In genomic region chr12:120117961-120118709, GRCh38 we compare ENCODE assay signal across 1 cellular context.
TF ChIP-seq lines count a peak whose summit lies in the region.

No MANE protein-coding gene starts in this region.

TF ChIP-seq in K562, 482 proteins besides CTCF, POLR2A, EP300 and RAD21 (continued from another document and continues in another):
- TF ChIP-seq ZNF280A (IDR thresholded peaks at IDR 0.05; ENCODE audit: low read depth, partially characterized antibody), result no peak
- no peak for TF ChIP-seq ZNF512 (tag; IDR thresholded peaks at IDR 0.05)
- TF ChIP-seq NFE2 (IDR thresholded peaks at IDR 0.05; ENCODE audit: low read depth), result peak; percentile 95
- no peak for TF ChIP-seq PATZ1 (CRISPR knock-in tag; IDR thresholded peaks at IDR 0.05; ENCODE audit: borderline replicate concordance)
- TF ChIP-seq NFIX (CRISPR knock-in tag; IDR thresholded peaks at IDR 0.05; ENCODE audit: low read depth), result no peak
- no peak for TF ChIP-seq FOSL1 (tag; conservative IDR thresholded peaks at IDR 0.05)
- TF ChIP-seq CEBPB (tag; IDR thresholded peaks at IDR 0.05), result no peak
- TF ChIP-seq RHOXF2B (CRISPR knock-in tag; conservative IDR thresholded peaks at IDR 0.05), result no peak
- TF ChIP-seq ARID1B (IDR thresholded peaks at IDR 0.05), result 0 out of 2 replicates have a peak, but pooled peaks have one; percentile 10
- TF ChIP-seq SMAD3 (CRISPR knock-in tag; conservative IDR thresholded peaks at IDR 0.05), result no peak
- peak; percentile 97 for TF ChIP-seq C11orf30 (IDR thresholded peaks at IDR 0.05; ENCODE audit: low read depth)
- peak; percentile 99 for TF ChIP-seq ZNF316 (IDR thresholded peaks at IDR 0.05)
- no peak for TF ChIP-seq ZNF696 (CRISPR knock-in tag; conservative IDR thresholded peaks at IDR 0.05)
- TF ChIP-seq ZNF592 (IDR thresholded peaks at IDR 0.05), result 0 out of 2 replicates have a peak, but pooled peaks have one; percentile 37
- TF ChIP-seq MIER1 (IDR thresholded peaks at IDR 0.05; ENCODE audit: low read depth), result no peak
- TF ChIP-seq RBM15 (IDR thresholded peaks at IDR 0.05; ENCODE audit: insufficient read depth, low read length), result no peak
- no peak for TF ChIP-seq ZNF384 (IDR thresholded peaks at IDR 0.05; ENCODE audit: low read depth, low read length)
- no peak for TF ChIP-seq ZNF395 (CRISPR knock-in tag; IDR thresholded peaks at IDR 0.05)
- no peak for TF ChIP-seq ZNF318 (IDR thresholded peaks at IDR 0.05; ENCODE audit: borderline replicate concordance in 1 of 2, low read depth in 1 of 2)
- no peak for TF ChIP-seq RNF219 (CRISPR knock-in tag; IDR thresholded peaks at IDR 0.05)
- no peak for TF ChIP-seq FOXM1 (IDR thresholded peaks at IDR 0.05; ENCODE audit: low read depth)
- TF ChIP-seq FOXM1 (CRISPR knock-in tag; IDR thresholded peaks at IDR 0.05; ENCODE audit: low read depth), result no peak
- TF ChIP-seq SUPT5H (IDR thresholded peaks at IDR 0.05), result no peak
- TF ChIP-seq POLR2G (IDR thresholded peaks at IDR 0.05; ENCODE audit: low read depth, low read length), result no peak
- TF ChIP-seq ZNF75A (CRISPR knock-in tag; IDR thresholded peaks at IDR 0.05), result no peak
- TF ChIP-seq LCOR (CRISPR knock-in tag; IDR thresholded peaks at IDR 0.05), result no peak
- no peak for TF ChIP-seq ZNF561 (CRISPR knock-in tag; conservative IDR thresholded peaks at IDR 0.05)
- peak; percentile 16 for TF ChIP-seq CHD1 (IDR thresholded peaks at IDR 0.05; ENCODE audit: low read length)
- no peak for TF ChIP-seq SREBF1 (IDR thresholded peaks at IDR 0.05; ENCODE audit: borderline replicate concordance, low read depth, low read length)
- TF ChIP-seq PHTF2 (CRISPR knock-in tag; IDR thresholded peaks at IDR 0.05), result no peak
- TF ChIP-seq ZNF668 (CRISPR knock-in tag; IDR thresholded peaks at IDR 0.05), result no peak
- TF ChIP-seq MCM2 (IDR thresholded peaks at IDR 0.05; ENCODE audit: low read depth), result no peak
- no peak for TF ChIP-seq COPS2 (conservative IDR thresholded peaks at IDR 0.05)
- no peak for TF ChIP-seq ZNF780A (CRISPR knock-in tag; IDR thresholded peaks at IDR 0.05)
- TF ChIP-seq NFE2L1 (tag; IDR thresholded peaks at IDR 0.05; ENCODE audit: borderline replicate concordance, low read depth), result peak; percentile 47; the same call in 1 of the 2 replicates
- TF ChIP-seq ZNF184 (CRISPR knock-in tag; IDR thresholded peaks at IDR 0.05), result no peak
- TF ChIP-seq SRF (CRISPR knock-in tag; IDR thresholded peaks at IDR 0.05), result peak in 1 of 2 experiments; percentile 59; a peak in 1 of 4 replicates
